8 cellular contexts compared by ENCODE assay signal in genomic region chr16:57187902-57188710, GRCh38. TPM values are rescaled to one million over a fixed set of nuclear protein-coding genes. Genes with fewer than 3 reads are reported as not detected.
DNase-seq lines count a peak whose midpoint lies in the region; ATAC-seq and TF ChIP-seq lines count a peak whose summit lies in the region.
"Not testable (repeated sequence)": the region's sequence is repeated elsewhere in the genome, so short reads cannot be mapped to it uniquely, and the experiment has no call there.

No MANE protein-coding gene starts in this region.

- intact Hi-C loops in HCT116 (cut with micrococcal nuclease): loop anchor here (10.0 kb wide), 1 partner anchor 107 kb away; no protein-coding TSS in a partner anchor
- intact Hi-C loops in PC-9 (cut with micrococcal nuclease; ENCODE audit: unreplicated experiment): loop anchor here (5.0 kb wide), 1 partner anchor 229 kb away; no protein-coding TSS in a partner anchor

- WGBS in ectodermal cell, 2 experiments: 95% methylated on average over 18 of the region's 18 CpGs

- not testable (repeated sequence) for BruUV-seq in HCT116 (replicated peaks; lab: Mats Ljungman, UMichigan); PC-9 (replicated peaks; lab: Mats Ljungman, UMichigan)

- peak overlapping the region; percentile 66 for H3K27ac ChIP-seq in HCT116 (ENCODE audit: low read depth, low read length)
- H3K27ac ChIP-seq in PC-9; ectodermal cell (ENCODE audit: insufficient read depth, low read depth, low read length, poor library complexity, severe bottlenecking); iPS-18a (ENCODE audit: low read length): not testable (repeated sequence)

- POLR2A ChIA-PET in HCT116 (lab: Charles Lee): not testable (repeated sequence)
- POLR2A ChIA-PET in PC-9 (lab: Charles Lee; ENCODE audit: unreplicated experiment): interaction anchor here (0.6 kb wide), 1 partner anchor 1122 kb away, joined by 9 read pairs; no protein-coding TSS in a partner anchor

- H3K79me2 ChIP-seq in HCT116 (ENCODE audit: insufficient read depth, low read length) (peaks cover 85% of the 10 kb centered on the region), PC-9 (ENCODE audit: low read depth) (peaks cover 96% of the 10 kb centered on the region)

- DNase-seq in BE2C; HCT116 (ENCODE audit: low read depth, low spot score); PC-9; stimulated activated naive B cell treated with anti-CD40 and anti-IgM and Interleukin-4, amounts not matched to agents 10 μg/mL and 1 μg/mL and 100 μg/mL, for 72 hours: not testable (repeated sequence)

- H3K4me3 ChIP-seq in BE2C (ENCODE audit: low read depth, low read length): peak overlapping the region; percentile 98
- peak overlapping the region; percentile 96 for H3K4me3 ChIP-seq in HCT116 (replicated peaks in 1 of 2; ENCODE audit: low read depth in 1 of 2, low read length in 2 of 2)
- peak overlapping the region; percentile 75 for H3K4me3 ChIP-seq in PC-9
- H3K4me3 ChIP-seq in ectodermal cell (ENCODE audit: insufficient read depth, low read depth, low read length): peak overlapping the region; percentile 99
- peak overlapping the region; percentile 75 for H3K4me3 ChIP-seq in iPS-18a (ENCODE audit: low read length)

- H3K27ac Mint-ChIP-seq in activated T-helper 17 cell treated with anti-CD3 and anti-CD28 coated beads, Interleukin-2, amount 50 U/mL, for 72 hours: peak overlapping the region; percentile 95
- peak overlapping the region; percentile 89 to 98 (median 98) for H3K27ac Mint-ChIP-seq in nephron
- H3K27ac Mint-ChIP-seq in stimulated activated naive B cell treated with anti-CD40 and anti-IgM and Interleukin-4, amounts not matched to agents 10 μg/mL and 1 μg/mL and 100 μg/mL, for 72 hours: not testable (repeated sequence)

- peaks cover 21% of the 10 kb centered on the region for H3K4me1 Mint-ChIP-seq in activated T-helper 17 cell treated with anti-CD3 and anti-CD28 coated beads, Interleukin-2, amount 50 U/mL, for 72 hours
- H3K4me1 Mint-ChIP-seq in nephron: peaks cover 56% of the 10 kb centered on the region
- H3K4me1 Mint-ChIP-seq in stimulated activated naive B cell treated with anti-CD40 and anti-IgM and Interleukin-4, amounts not matched to agents 10 μg/mL and 1 μg/mL and 100 μg/mL, for 72 hours: peaks cover 28 to 65% of the 10 kb centered on the region in 2 donors

- not testable (repeated sequence) for H3K9me3 Mint-ChIP-seq in activated T-helper 17 cell treated with anti-CD3 and anti-CD28 coated beads, Interleukin-2, amount 50 U/mL, for 72 hours; nephron; stimulated activated naive B cell treated with anti-CD40 and anti-IgM and Interleukin-4, amounts not matched to agents 10 μg/mL and 1 μg/mL and 100 μg/mL, for 72 hours

- H3K9ac ChIP-seq in HCT116 (ENCODE audit: low read length): peak overlapping the region; percentile 87
- not testable (repeated sequence) for H3K9ac ChIP-seq in iPS-18a (ENCODE audit: low read length)

- not testable (repeated sequence) for H3K9me2 ChIP-seq in HCT116 (ENCODE audit: insufficient read depth); PC-9 (ENCODE audit: insufficient read depth)

- H2AFZ ChIP-seq in HCT116 (ENCODE audit: low read depth, low read length, poor library complexity, severe bottlenecking); PC-9: not testable (repeated sequence)

- not testable (repeated sequence) for H4K20me1 ChIP-seq in HCT116 (ENCODE audit: insufficient read depth); PC-9 (ENCODE audit: insufficient read depth)

- TF ChIP-seq POLR2A in HCT116 (IDR thresholded peaks at IDR 0.05; ENCODE audit: borderline replicate concordance, extremely low read depth, insufficient read depth, insufficient read length): not testable (repeated sequence)

- peak overlapping the region; percentile 97 for H3K4me3 Mint-ChIP-seq in activated T-helper 17 cell treated with anti-CD3 and anti-CD28 coated beads, Interleukin-2, amount 50 U/mL, for 72 hours
- peak overlapping the region; percentile 98 to 99 (median 99) for H3K4me3 Mint-ChIP-seq in nephron
- peak overlapping the region; percentile 92 to 98 for H3K4me3 Mint-ChIP-seq in stimulated activated naive B cell treated with anti-CD40 and anti-IgM and Interleukin-4, amounts not matched to agents 10 μg/mL and 1 μg/mL and 100 μg/mL, for 72 hours

- TF ChIP-seq RAD21 in HCT116 (IDR thresholded peaks at IDR 0.05; ENCODE audit: low read depth): not testable (repeated sequence)

- not testable (repeated sequence) for H3K9me3 ChIP-seq in BE2C; HCT116 (ENCODE audit: control insufficient read depth in 1 of 2, insufficient read depth in 1 of 2, low read depth in 1 of 2, low read length in 2 of 2); PC-9 (ENCODE audit: insufficient read depth, low read depth); ectodermal cell (ENCODE audit: control insufficient read depth, low read length); iPS-18a (ENCODE audit: control insufficient read depth, low read depth, low read length)

- TF ChIP-seq CTCF in BE2C (IDR thresholded peaks at IDR 0.05; ENCODE audit: low read depth, low read length); HCT116 (IDR thresholded peaks at IDR 0.05 in 2 of 3, conservative IDR thresholded peaks at IDR 0.05 in 1 of 3; ENCODE audit: borderline replicate concordance in 1 of 3, insufficient read depth in 1 of 3, low read depth in 2 of 3, low read length in 2 of 3); PC-9 (conservative IDR thresholded peaks at IDR 0.05); nephron (IDR thresholded peaks at IDR 0.05; ENCODE audit: unreplicated experiment in 3 of 3): not testable (repeated sequence)

- H3K36me3 Mint-ChIP-seq in activated T-helper 17 cell treated with anti-CD3 and anti-CD28 coated beads, Interleukin-2, amount 50 U/mL, for 72 hours (ENCODE audit: low read depth): peaks cover 27% of the 10 kb centered on the region
- not testable (repeated sequence) for H3K36me3 Mint-ChIP-seq in nephron (ENCODE audit: low read depth)
- H3K36me3 Mint-ChIP-seq in stimulated activated naive B cell treated with anti-CD40 and anti-IgM and Interleukin-4, amounts not matched to agents 10 μg/mL and 1 μg/mL and 100 μg/mL, for 72 hours: peaks cover 9 to 15% of the 10 kb centered on the region in 2 donors

- H3K4me2 ChIP-seq in HCT116 (ENCODE audit: low read length) (peak overlapping the region; percentile 88), PC-9 (peak overlapping the region; percentile 96)

- H3F3A ChIP-seq in PC-9 (ENCODE audit: insufficient read depth, low read depth): peaks cover 23% of the 10 kb centered on the region; the same call in 1 of the 2 replicates

- CTCF ChIA-PET in HCT116 (lab: Charles Lee) (interaction anchor here (1.1 kb wide), 1 partner anchor 96 kb away, joined by 3 read pairs; the partner anchor contains the start of gene CPNE2), PC-9 (lab: Charles Lee) (interaction anchor here (0.5 to 0.9 kb wide), 2 partner anchors 56 to 95 kb away, joined by 3 to 4 read pairs; no protein-coding TSS in a partner anchor)

- RAD21 ChIA-PET in HCT116 (lab: Charles Lee; ENCODE audit: low non-redundant PET in 1 of 2, low total read pairs in 2 of 2, uncharacterized antibody in 2 of 2, unreplicated experiment in 2 of 2): not testable (repeated sequence)

- not testable (repeated sequence) for ATAC-seq in HCT116; activated T-helper 17 cell treated with anti-CD3 and anti-CD28 coated beads, Interleukin-2, amount 50 U/mL, for 72 hours (replicated peaks); stimulated activated naive B cell treated with anti-CD40 and anti-IgM and Interleukin-4, amounts not matched to agents 10 μg/mL and 1 μg/mL and 100 μg/mL, for 72 hours (replicated peaks)

- not testable (repeated sequence) for H3K27me3 Mint-ChIP-seq in activated T-helper 17 cell treated with anti-CD3 and anti-CD28 coated beads, Interleukin-2, amount 50 U/mL, for 72 hours; nephron (ENCODE audit: low read depth); stimulated activated naive B cell treated with anti-CD40 and anti-IgM and Interleukin-4, amounts not matched to agents 10 μg/mL and 1 μg/mL and 100 μg/mL, for 72 hours

- H3K36me3 ChIP-seq in BE2C; HCT116 (ENCODE audit: control insufficient read depth in 1 of 2, insufficient read depth in 2 of 2, low read length in 2 of 2); PC-9 (ENCODE audit: low read depth); ectodermal cell (ENCODE audit: control insufficient read depth, insufficient read depth, low read length); iPS-18a (ENCODE audit: control insufficient read depth, low read depth, low read length): not testable (repeated sequence)

- not testable (repeated sequence) for H3K4me1 ChIP-seq in BE2C; iPS-18a (ENCODE audit: control insufficient read depth, low read depth, low read length)
- H3K4me1 ChIP-seq in HCT116 (ENCODE audit: control insufficient read depth in 1 of 2, insufficient read depth in 2 of 2, low read length in 2 of 2) (peaks cover 18 to 23% of the 10 kb centered on the region in 2 experiments), PC-9 (replicated peaks; ENCODE audit: insufficient read depth) (peaks cover 61% of the 10 kb centered on the region), ectodermal cell (ENCODE audit: control insufficient read depth, insufficient read depth, low read length) (peaks cover 15% of the 10 kb centered on the region)

- not testable (repeated sequence) for H3K27me3 ChIP-seq in BE2C; HCT116 (ENCODE audit: insufficient read depth, low read length); PC-9 (ENCODE audit: insufficient read depth, low read depth); ectodermal cell (ENCODE audit: control insufficient read depth, insufficient read depth, low read length, poor library complexity, severe bottlenecking); iPS-18a (ENCODE audit: control insufficient read depth, insufficient read depth, low read length)

RNA-seq across cellular contexts. Expression of gene RSPRY1, which starts 2.0 kb away (rescaled TPM):
- polyA plus RNA-seq in BE2C (2012; ENCODE audit: insufficient read depth, insufficient read length, low read depth): 71.1 TPM
- 24.9 TPM for total RNA-seq in HCT116 (2021; ENCODE audit: unreplicated experiment)
- 15.5 and 16.0 TPM in 2 replicates for polyA plus RNA-seq in HCT116 (2012)
- 26.2 and 26.3 TPM in 2 replicates for total RNA-seq in PC-9 (2021)
- 10 to 100 TPM; 34.1 to 37.4 TPM for total RNA-seq in activated T-helper 17 cell treated with anti-CD3 and anti-CD28 coated beads, Interleukin-2, amount 50 U/mL, for 72 hours
- 35.7 TPM for polyA plus RNA-seq in ectodermal cell (2013, experiment 1 of 4)
- 34.0 TPM for polyA plus RNA-seq in ectodermal cell (2013, experiment 2 of 4)
- 27.9 TPM for polyA plus RNA-seq in ectodermal cell (2013, experiment 3 of 4)
- 36.3 TPM for polyA plus RNA-seq in ectodermal cell (2013, experiment 4 of 4)

RNA-seq across cellular contexts. Expression of gene PSME3IP1, which starts 2.3 kb away (rescaled TPM):
- 141 TPM for polyA plus RNA-seq in BE2C (2012; ENCODE audit: insufficient read depth, insufficient read length, low read depth)
- total RNA-seq in HCT116 (2021; ENCODE audit: unreplicated experiment) (88.5 TPM), PC-9 (2021) (92.4 and 121 TPM in 2 replicates)
- polyA plus RNA-seq in HCT116 (2012): 53.2 and 68.2 TPM in 2 replicates
- 100 to 1,000 TPM in 1 of 2 donors, 10 to 100 TPM in 1; 79.0 to 103 TPM for total RNA-seq in activated T-helper 17 cell treated with anti-CD3 and anti-CD28 coated beads, Interleukin-2, amount 50 U/mL, for 72 hours
- polyA plus RNA-seq in ectodermal cell (2013, experiment 1 of 4): 144 TPM
- 121 TPM for polyA plus RNA-seq in ectodermal cell (2013, experiment 2 of 4)
- polyA plus RNA-seq in ectodermal cell (2013, experiment 3 of 4): 92.5 TPM
- polyA plus RNA-seq in ectodermal cell (2013, experiment 4 of 4): 114 TPM

RNA-seq across cellular contexts. Expression of gene ARL2BP, which starts 57.0 kb away (rescaled TPM):
- 44.5 TPM for polyA plus RNA-seq in BE2C (2012; ENCODE audit: insufficient read depth, insufficient read length, low read depth)
- total RNA-seq in HCT116 (2021; ENCODE audit: unreplicated experiment) (28.8 TPM), PC-9 (2021) (19.8 and 23.6 TPM in 2 replicates)
- polyA plus RNA-seq in HCT116 (2012): 17.8 and 19.7 TPM in 2 replicates
- 10 to 100 TPM; 17.0 to 23.5 TPM for total RNA-seq in activated T-helper 17 cell treated with anti-CD3 and anti-CD28 coated beads, Interleukin-2, amount 50 U/mL, for 72 hours
- 35.2 TPM for polyA plus RNA-seq in ectodermal cell (2013, experiment 1 of 4)
- 30.9 TPM for polyA plus RNA-seq in ectodermal cell (2013, experiment 2 of 4)
- polyA plus RNA-seq in ectodermal cell (2013, experiment 3 of 4): 31.1 TPM
- polyA plus RNA-seq in ectodermal cell (2013, experiment 4 of 4): 39.2 TPM
